ENCODE assay signal across 1 cellular context in the genomic region with DNA sequence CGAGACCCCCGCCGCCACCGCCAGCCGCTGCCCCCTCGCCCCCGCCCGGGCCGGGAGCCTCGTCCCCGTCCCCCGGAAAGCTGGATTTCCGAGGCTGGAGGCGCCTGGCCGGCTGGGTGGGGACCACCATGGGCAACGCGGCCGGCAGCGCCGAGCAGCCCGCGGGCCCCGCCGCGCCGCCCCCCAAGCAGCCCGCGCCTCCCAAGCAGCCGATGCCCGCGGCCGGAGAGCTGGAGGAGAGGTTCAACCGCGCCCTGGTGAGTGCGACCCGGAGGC.
TF ChIP-seq lines count a peak whose summit lies in the region.

No MANE protein-coding gene starts in this region.

TF ChIP-seq in GM12878, 131 proteins besides CTCF, POLR2A, EP300 and RAD21:
- TF ChIP-seq EGR1 (IDR thresholded peaks at IDR 0.05; ENCODE audit: borderline replicate concordance in 1 of 2, low read depth in 2 of 2, low read length in 2 of 2) (0 out of 3 replicates have a peak, but pooled peaks of 1 of the 2 experiments have one; percentile 37), BRCA1 (IDR thresholded peaks at IDR 0.05; ENCODE audit: low read depth, low read length) (no peak)
TF ChIP-seq in GM12878: peak in this region for 1.
